ENCODE assay signal across 11 cellular contexts in the genomic region with DNA sequence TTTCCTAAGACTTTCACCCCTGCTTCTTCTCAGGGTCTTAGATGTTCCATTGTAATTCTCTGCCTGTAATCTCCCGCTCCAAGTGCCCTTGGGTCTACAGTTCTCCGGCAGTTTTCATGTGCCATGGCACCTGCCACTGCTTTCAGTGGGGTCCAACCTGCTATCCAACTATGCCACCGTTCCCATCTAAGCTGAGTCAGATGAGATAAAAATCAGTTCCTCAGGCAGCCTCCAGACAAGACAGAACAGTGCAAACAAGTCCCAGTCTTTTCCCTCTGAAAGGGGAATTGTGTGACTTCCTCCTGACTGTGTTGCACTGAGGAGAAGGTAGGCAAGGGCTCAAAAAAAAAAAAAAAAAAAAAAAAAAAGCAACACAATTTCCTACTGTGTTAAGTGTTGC. TPM values are rescaled to one million over a fixed set of nuclear protein-coding genes. Genes with fewer than 3 reads are reported as not detected.
DNase-seq lines count a peak whose midpoint lies in the region; ATAC-seq, FAIRE-seq and TF ChIP-seq lines count a peak whose summit lies in the region.
"Had no signal": no experiment of that assay in that cellular context is flagged by ENCODE, and none has a peak within 500 bp of the region (broad histone marks: within the 10 kb centered on the region; RNA-seq: fewer than 3 reads in every experiment).

No MANE protein-coding gene starts in this region.

- ATAC-seq in GM19463 (IDR thresholded peaks at IDR 0.05; ENCODE audit: unreplicated experiment), result no peak

- TF ChIP-seq CTCF in chondrocyte (IDR thresholded peaks at IDR 0.05) (no peak), neural crest cell (conservative IDR thresholded peaks at IDR 0.05) (no peak)

- peak; percentile 70 for DNase-seq in DMS79 treated with DMSO at 0.1 percent for 48 hours (lab: John Stamatoyannopoulos, UW)
- DNase-seq in NCI-H2227 (lab: John Stamatoyannopoulos, UW; ENCODE audit: unreplicated experiment), result peak; percentile 21
- no peak for DNase-seq in chondrocyte (ENCODE audit: low spot score)
- no peak for DNase-seq in neural crest cell (ENCODE audit: low read depth, low spot score)
- DNase-seq in RCC 7860 (ENCODE audit: low spot score), result no peak
- no peak for DNase-seq in D341Med (ENCODE audit: low spot score)
- no peak for DNase-seq in T-helper 2 cell
- DNase-seq: activated CD4-positive, alpha-beta T cell treated with anti-CD3 and anti-CD28 coated beads, Interleukin-2, amount 50 U/mL, for 1 hour; activated gamma-delta T cell had no signal

- H3K9me3 Mint-ChIP-seq in chondrocyte (ENCODE audit: low read depth) (peaks cover 10% of the 10 kb centered on the region), neural crest cell (peaks cover 6% of the 10 kb centered on the region)

- FAIRE-seq in RCC 7860 (lab: Jason Lieb, UNC), result no peak

- H3K4me3 Mint-ChIP-seq in chondrocyte (ENCODE audit: unreplicated experiment) (peak overlapping the region; percentile 37), neural crest cell (peak overlapping the region; percentile 94)

- H3K4me1 Mint-ChIP-seq in chondrocyte (ENCODE audit: low read depth) (peaks cover 12% of the 10 kb centered on the region), neural crest cell (peaks cover 36% of the 10 kb centered on the region)

- H3K27me3 Mint-ChIP-seq in chondrocyte (ENCODE audit: low read depth), result no peaks in the 10 kb centered on the region
- H3K27me3 Mint-ChIP-seq in neural crest cell (ENCODE audit: low read depth), result no peaks in the 10 kb centered on the region

- H3K27ac Mint-ChIP-seq in chondrocyte (ENCODE audit: unreplicated experiment) (no peak overlapping the region), neural crest cell (ENCODE audit: unreplicated experiment) (peak overlapping the region; percentile 96)

- H3K36me3 Mint-ChIP-seq in chondrocyte (ENCODE audit: low read depth), result no peaks in the 10 kb centered on the region
- peaks cover 34% of the 10 kb centered on the region for H3K36me3 Mint-ChIP-seq in neural crest cell (ENCODE audit: low read depth)

RNA-seq across cellular contexts. Expression of gene EBNA1BP2, which starts 50.8 kb away (rescaled TPM):
- 34.5 to 40.7 TPM (median 36.1 TPM) in 3 replicates for total RNA-seq in chondrocyte
- total RNA-seq in neural crest cell, result 55.9 and 57.3 TPM in 2 replicates

RNA-seq across cellular contexts. Expression of gene CFAP57, which starts 50.9 kb away (rescaled TPM):
- total RNA-seq in chondrocyte (0.10 to 0.19 TPM (median 0.15 TPM) in 3 replicates), neural crest cell (0.77 and 0.86 TPM in 2 replicates)
- total RNA-seq: esophagus muscularis mucosa had no signal

Comparison
In these comparisons a context has a peak if more than half of its experiments do, and no peak if none do; other contexts are left out.
1. DNase-seq: peak in DMS79 treated with DMSO at 0.1 percent for 48 hours (single experiment) and NCI-H2227 (single experiment); none in chondrocyte (single experiment), neural crest cell (single experiment), RCC 7860 (single experiment), D341Med (single experiment) and T-helper 2 cell (0 of 5).